ENCODE assay signal across 15 cellular contexts in genomic region chr4:4783847-4784246, GRCh38.
DNase-seq lines count a peak whose midpoint lies in the region; ATAC-seq and TF ChIP-seq lines count a peak whose summit lies in the region.
"Had no signal": no experiment of that assay in that cellular context is flagged by ENCODE, and none has a peak within 500 bp of the region (broad histone marks: within the 10 kb centered on the region; RNA-seq: fewer than 3 reads in every experiment).

No MANE protein-coding gene starts in this region.

- H3K4ac ChIP-seq in neuronal stem cell (ENCODE audit: low read length), result no peak overlapping the region

- H3K79me1 ChIP-seq in neuronal stem cell (ENCODE audit: low read depth, low read length), result no peaks in the 10 kb centered on the region

- H3K4me1 Mint-ChIP-seq in GM23338 (peaks cover 14% of the 10 kb centered on the region; the same call in 2 of the 3 replicates), endodermal cell (peaks cover 19% of the 10 kb centered on the region)
- H3K4me1 Mint-ChIP-seq in activated CD4-positive, alpha-beta memory T cell treated with anti-CD3 and anti-CD28 coated beads for 36 hours (ENCODE audit: low read depth), result no peaks in the 10 kb centered on the region
- peaks cover 7% of the 10 kb centered on the region for H3K4me1 Mint-ChIP-seq in activated T-cell treated with anti-CD3 and anti-CD28 coated beads, Interleukin-2, amount 50 U/mL, for 72 hours (ENCODE audit: low read depth)
- H3K4me1 Mint-ChIP-seq: CD4-positive, alpha-beta memory T cell had no signal

- peak overlapping the region; percentile 71 for H2AK5ac ChIP-seq in neuronal stem cell (ENCODE audit: low read depth, low read length)

- H3K9me2 ChIP-seq in GM23338 (ENCODE audit: insufficient read depth), result no peaks in the 10 kb centered on the region

- WGBS in endodermal cell (ENCODE audit: insufficient coverage in 1 of 2, insufficient read length in 1 of 2), 2 experiments, result 82 to 88% methylated on average over 5 to 8 of the region's 8 CpGs
- WGBS in neuronal stem cell (ENCODE audit: extremely low coverage in 2 of 2, insufficient read length in 2 of 2, insufficient replicate concordance in 1 of 2), 2 donors, result no CpG with 5 or more reads among the region's 8 CpGs

- no peaks in the 10 kb centered on the region for H3K79me2 ChIP-seq in GM23338 (replicated peaks; ENCODE audit: insufficient read depth)

- no peak overlapping the region for H3K4me3 Mint-ChIP-seq in GM23338
- H3K4me3 Mint-ChIP-seq in endodermal cell, result no peak overlapping the region
- no peak overlapping the region for H3K4me3 Mint-ChIP-seq in activated CD4-positive, alpha-beta memory T cell treated with anti-CD3 and anti-CD28 coated beads for 36 hours
- H3K4me3 Mint-ChIP-seq in activated T-cell treated with anti-CD3 and anti-CD28 coated beads, Interleukin-2, amount 50 U/mL, for 72 hours, result no peak overlapping the region
- H3K4me3 Mint-ChIP-seq: CD4-positive, alpha-beta memory T cell; H9 had no signal

- H3K27ac Mint-ChIP-seq in GM23338 (no peak overlapping the region), endodermal cell (no peak overlapping the region)
- H3K27ac Mint-ChIP-seq in activated CD4-positive, alpha-beta memory T cell treated with anti-CD3 and anti-CD28 coated beads for 36 hours, result no peak overlapping the region
- no peak overlapping the region for H3K27ac Mint-ChIP-seq in activated T-cell treated with anti-CD3 and anti-CD28 coated beads, Interleukin-2, amount 50 U/mL, for 72 hours
- H3K27ac Mint-ChIP-seq: CD4-positive, alpha-beta memory T cell; H9 had no signal

- no peaks in the 10 kb centered on the region; the same call in 1 of the 2 replicates for H4K20me1 ChIP-seq in GM23338 (replicated peaks; ENCODE audit: insufficient read depth)

- H3K27me3 ChIP-seq in GM23338 (ENCODE audit: insufficient read depth), result no peaks in the 10 kb centered on the region
- H3K27me3 ChIP-seq in H7 (ENCODE audit: control insufficient read depth, insufficient read depth, low read length), result no peaks in the 10 kb centered on the region
- H3K27me3 ChIP-seq in endodermal cell (ENCODE audit: control insufficient read depth, insufficient read depth, low read length, poor library complexity, severe bottlenecking), result no peaks in the 10 kb centered on the region
- H3K27me3 ChIP-seq in neuronal stem cell (ENCODE audit: control insufficient read depth in 3 of 3, insufficient read depth in 3 of 3, low read depth in 1 of 3, low read length in 3 of 3), result peaks cover 0 to 17% (median 0%) of the 10 kb centered on the region in 3 experiments

- no peaks in the 10 kb centered on the region for H3F3A ChIP-seq in GM23338 (replicated peaks; ENCODE audit: low read depth)

- TF ChIP-seq CTCF in GM23338 (conservative IDR thresholded peaks at IDR 0.05; ENCODE audit: low read depth in 2 of 2) (no peak), endodermal cell (conservative IDR thresholded peaks at IDR 0.05) (no peak)

- no peak overlapping the region for H3K14ac ChIP-seq in neuronal stem cell (ENCODE audit: low read length)

- no peak overlapping the region for H4K91ac ChIP-seq in neuronal stem cell (ENCODE audit: low read depth, low read length, poor library complexity)

- H2BK5ac ChIP-seq in neuronal stem cell (ENCODE audit: low read length), result no peak overlapping the region

- intact Hi-C loops in activated CD4-positive, alpha-beta memory T cell treated with anti-CD3 and anti-CD28 coated beads for 36 hours (cut with micrococcal nuclease), result no loop called here

- peak; percentile 19 for DNase-seq in GM23338 (ENCODE audit: low spot score)
- peak; percentile 73 for DNase-seq in H7
- peak; percentile 58 for DNase-seq in endodermal cell
- DNase-seq in neuronal stem cell (ENCODE audit: low spot score), result no peak
- no peak for DNase-seq in activated CD4-positive, alpha-beta memory T cell treated with anti-CD3 and anti-CD28 coated beads for 36 hours
- DNase-seq in activated T-cell treated with anti-CD3 and anti-CD28 coated beads, Interleukin-2, amount 50 U/mL, for 72 hours, result no peak
- DNase-seq: C1 segment of cervical spinal cord; Calu3; CD4-positive, alpha-beta memory T cell; COR-L47; DMS53; DND-41; GOT3; H9 had no signal

- ATAC-seq in GM23338, result peak; percentile 78
- no peak for ATAC-seq in activated T-cell treated with anti-CD3 and anti-CD28 coated beads, Interleukin-2, amount 50 U/mL, for 72 hours (replicated peaks in 1 of 2)
- ATAC-seq: HCT116 had no signal

- no peak overlapping the region for H3K4me3 ChIP-seq in GM23338
- H3K4me3 ChIP-seq in H7 (ENCODE audit: insufficient read depth, low read depth, low read length), result no peak overlapping the region
- no peak overlapping the region for H3K4me3 ChIP-seq in endodermal cell (ENCODE audit: low read length)
- peak overlapping the region in 1 of 2 donors; percentile 21 for H3K4me3 ChIP-seq in neuronal stem cell (ENCODE audit: low read length in 2 of 2)

- no peak overlapping the region for H4K8ac ChIP-seq in neuronal stem cell (ENCODE audit: low read depth, low read length)

- peaks cover 2% of the 10 kb centered on the region for H3K27me3 Mint-ChIP-seq in GM23338 (ENCODE audit: insufficient read depth, low read depth, poor library complexity)
- H3K27me3 Mint-ChIP-seq in endodermal cell (ENCODE audit: insufficient read depth), result peaks cover 11% of the 10 kb centered on the region
- no peaks in the 10 kb centered on the region for H3K27me3 Mint-ChIP-seq in activated CD4-positive, alpha-beta memory T cell treated with anti-CD3 and anti-CD28 coated beads for 36 hours
- no peaks in the 10 kb centered on the region for H3K27me3 Mint-ChIP-seq in activated T-cell treated with anti-CD3 and anti-CD28 coated beads, Interleukin-2, amount 50 U/mL, for 72 hours (ENCODE audit: low read depth)

- H3K4me1 ChIP-seq in GM23338 (ENCODE audit: insufficient read depth) (no peaks in the 10 kb centered on the region), endodermal cell (ENCODE audit: control insufficient read depth, insufficient read depth, low read length) (peaks cover 7% of the 10 kb centered on the region), neuronal stem cell (ENCODE audit: control insufficient read depth in 2 of 2, insufficient read depth in 1 of 2, low read depth in 1 of 2, low read length in 2 of 2) (peaks cover 0 to 12% of the 10 kb centered on the region in 2 donors)

- no peak overlapping the region for H2BK120ac ChIP-seq in neuronal stem cell (ENCODE audit: low read depth, low read length)

- H3K36me3 ChIP-seq in GM23338 (ENCODE audit: insufficient read depth), result no peaks in the 10 kb centered on the region
- H3K36me3 ChIP-seq in H7 (replicated peaks; ENCODE audit: control insufficient read depth, insufficient read depth, low read length), result no peaks in the 10 kb centered on the region
- no peaks in the 10 kb centered on the region for H3K36me3 ChIP-seq in endodermal cell (ENCODE audit: control insufficient read depth, insufficient read depth, low read length)
- H3K36me3 ChIP-seq in neuronal stem cell (replicated peaks in 1 of 2; ENCODE audit: control insufficient read depth in 2 of 2, insufficient read depth in 2 of 2, low read length in 2 of 2), result no peaks in the 10 kb centered on the region

- H2BK12ac ChIP-seq in neuronal stem cell (ENCODE audit: low read length), result no peak overlapping the region

- peaks cover 16% of the 10 kb centered on the region for H3K9me3 Mint-ChIP-seq in GM23338
- H3K9me3 Mint-ChIP-seq in endodermal cell, result peaks cover 27% of the 10 kb centered on the region
- peaks cover 11% of the 10 kb centered on the region for H3K9me3 Mint-ChIP-seq in activated CD4-positive, alpha-beta memory T cell treated with anti-CD3 and anti-CD28 coated beads for 36 hours
- peaks cover 9% of the 10 kb centered on the region in 2 donors for H3K9me3 Mint-ChIP-seq in activated T-cell treated with anti-CD3 and anti-CD28 coated beads, Interleukin-2, amount 50 U/mL, for 72 hours

- H3K23ac ChIP-seq in neuronal stem cell (ENCODE audit: low read depth, low read length, poor library complexity), result no peak overlapping the region

- H3K9ac ChIP-seq in endodermal cell (ENCODE audit: extremely low read depth, low read length, poor library complexity, severe bottlenecking), result no peak overlapping the region
- H3K9ac ChIP-seq in neuronal stem cell (ENCODE audit: low read depth, low read length, poor library complexity), result no peak overlapping the region

- H2BK15ac ChIP-seq in neuronal stem cell (ENCODE audit: low read length), result no peak overlapping the region

- CTCF ChIA-PET in activated CD4-positive, alpha-beta memory T cell treated with anti-CD3 and anti-CD28 coated beads for 36 hours (lab: Charles Lee), result no interaction called here

- no peak overlapping the region for H2AFZ ChIP-seq in GM23338
- H2AFZ ChIP-seq in neuronal stem cell (ENCODE audit: low read length), result no peak overlapping the region

- H3K36me3 Mint-ChIP-seq in GM23338 (ENCODE audit: low read depth) (peaks cover 9% of the 10 kb centered on the region), endodermal cell (ENCODE audit: low read depth) (peaks cover under 1% of the 10 kb centered on the region)
- H3K36me3 Mint-ChIP-seq in activated CD4-positive, alpha-beta memory T cell treated with anti-CD3 and anti-CD28 coated beads for 36 hours, result peaks cover 9% of the 10 kb centered on the region
- peaks cover 5 to 9% of the 10 kb centered on the region in 2 donors for H3K36me3 Mint-ChIP-seq in activated T-cell treated with anti-CD3 and anti-CD28 coated beads, Interleukin-2, amount 50 U/mL, for 72 hours (ENCODE audit: insufficient read depth in 2 of 2)
- H3K36me3 Mint-ChIP-seq: CD4-positive, alpha-beta memory T cell had no signal

- H3K27ac ChIP-seq in GM23338 (ENCODE audit: low read depth), result no peak overlapping the region
- no peak overlapping the region for H3K27ac ChIP-seq in endodermal cell (ENCODE audit: low read depth, low read length)
- H3K27ac ChIP-seq in neuronal stem cell (replicated peaks; ENCODE audit: low read length), result no peak overlapping the region

- peak overlapping the region; percentile 78 for H3K18ac ChIP-seq in neuronal stem cell (ENCODE audit: low read length)

- H3K4me2 ChIP-seq in GM23338, result no peak overlapping the region
- H3K4me2 ChIP-seq in neuronal stem cell (ENCODE audit: insufficient read depth, low read length, poor library complexity, severe bottlenecking), result no peak overlapping the region

- H3K9me3 ChIP-seq in endodermal cell (ENCODE audit: control insufficient read depth, low read length), result peaks cover 13% of the 10 kb centered on the region
- peaks cover 6 to 8% of the 10 kb centered on the region in 2 donors for H3K9me3 ChIP-seq in neuronal stem cell (replicated peaks in 1 of 2; ENCODE audit: control insufficient read depth in 2 of 2, insufficient read depth in 1 of 2, low read depth in 1 of 2, low read length in 2 of 2)

- POLR2A ChIA-PET in activated CD4-positive, alpha-beta memory T cell treated with anti-CD3 and anti-CD28 coated beads for 36 hours (lab: Charles Lee), result no interaction called here

TF ChIP-seq in GM23338, 12 proteins besides CTCF, POLR2A, EP300 and RAD21 (continues in another document):
- TF ChIP-seq EZH2phosphoT487 (IDR thresholded peaks at IDR 0.05; ENCODE audit: unreplicated experiment), result no peak
- no peak for TF ChIP-seq JUNB (IDR thresholded peaks at IDR 0.05; ENCODE audit: unreplicated experiment)
- no peak for TF ChIP-seq POLR2AphosphoS5 (IDR thresholded peaks at IDR 0.05; ENCODE audit: low read depth)

Comparison
In these comparisons a context has a peak if more than half of its experiments do, and no peak if none do; other contexts are left out.
1. DNase-seq: peak in GM23338 (single experiment), H7 (single experiment) and endodermal cell (single experiment); none in neuronal stem cell (single experiment), activated CD4-positive, alpha-beta memory T cell treated with anti-CD3 and anti-CD28 coated beads for 36 hours (single experiment) and activated T-cell treated with anti-CD3 and anti-CD28 coated beads, Interleukin-2, amount 50 U/mL, for 72 hours (0 of 2).